In the genomic region with DNA sequence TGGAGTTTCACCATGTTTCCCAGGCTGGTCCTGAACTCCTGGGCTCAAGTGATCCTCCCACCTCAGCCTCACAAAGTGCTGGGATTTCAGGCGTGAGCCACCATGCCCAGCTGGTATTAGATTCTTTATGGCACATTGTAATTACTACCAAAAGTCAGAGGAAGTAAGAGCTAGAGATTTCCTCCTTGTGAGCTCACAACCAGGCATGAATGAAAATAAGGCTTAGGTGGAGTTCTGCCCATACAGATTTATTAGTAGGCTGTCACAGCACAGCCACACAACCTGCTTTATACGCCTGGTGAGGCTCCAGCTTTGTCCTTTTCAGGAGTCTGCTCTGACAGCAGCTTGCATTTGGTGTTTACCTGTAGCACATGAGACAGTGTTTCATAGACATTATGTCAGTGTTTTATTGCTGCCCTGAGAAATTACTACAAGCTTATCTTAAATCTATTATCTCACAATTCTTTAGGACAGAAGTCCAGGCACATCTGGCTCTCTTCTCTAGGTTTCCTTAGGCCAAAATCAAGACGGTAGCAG, we compare ENCODE assay signal across 10 cellular contexts.
A peak's percentile ranks its signal among the peaks of the same experiment; 100 is the strongest.
DNase-seq lines count a peak whose midpoint lies in the region; TF ChIP-seq lines count a peak whose summit lies in the region.
"Had no signal": no experiment of that assay in that cellular context is flagged by ENCODE, and none has a peak within 500 bp of the region (broad histone marks: within the 10 kb centered on the region; RNA-seq: fewer than 3 reads in every experiment).

No MANE protein-coding gene starts in this region.

- peaks cover 15 to 66% (median 26%) of the 10 kb centered on the region in 3 donors for H3K4me1 ChIP-seq in esophagus squamous epithelium

- DNase-seq in DMS53 (lab: John Stamatoyannopoulos, UW): peak; percentile 15
- DNase-seq in DMS53 treated with DMSO at 0.1 percent for 48 hours (lab: John Stamatoyannopoulos, UW; ENCODE audit: unreplicated experiment): no peak
- no peak for DNase-seq in SK-N-MC (ENCODE audit: low read depth, low spot score)
- no peak for DNase-seq in esophagus squamous epithelium (lab: John Stamatoyannopoulos, UW)
- DNase-seq in NCI-H446 treated with DMSO at 0.1 percent for 48 hours (lab: John Stamatoyannopoulos, UW): no peak
- DNase-seq in ecto neural progenitor cell (ENCODE audit: low spot score): no peak
- DNase-seq in activated CD8-positive, alpha-beta memory T cell treated with anti-CD3 and anti-CD28 coated beads for 24 hours: no peak
- DNase-seq: MM.1S had no signal

- TF ChIP-seq CTCF in esophagus squamous epithelium (IDR thresholded peaks at IDR 0.05): no peak

- H3K36me3 ChIP-seq in SK-N-MC (ENCODE audit: insufficient read depth, low read length) (no peaks in the 10 kb centered on the region), esophagus squamous epithelium (peaks cover 0 to 10% (median 0%) of the 10 kb centered on the region in 3 donors)

- peak overlapping the region; percentile 37 for H3K9ac ChIP-seq in SK-N-MC (ENCODE audit: insufficient read length)

- H3K27me3 ChIP-seq in esophagus squamous epithelium: no peaks in the 10 kb centered on the region

- whole genome bisulfite sequencing in esophagus squamous epithelium, 2 donors: 21 to 33% methylated on average over 3 of the region's 3 CpGs

- H3K9me3 ChIP-seq in SK-N-MC (ENCODE audit: low read depth, low read length) (no peaks in the 10 kb centered on the region), esophagus squamous epithelium (no peaks in the 10 kb centered on the region)

- intact Hi-C loops in esophagus squamous epithelium (cut with DNase I): no loop called here

- no peak for TF ChIP-seq POLR2A in esophagus squamous epithelium (IDR thresholded peaks at IDR 0.05)

- H3K27ac ChIP-seq in SK-N-MC (peak overlapping the region; percentile 70), esophagus squamous epithelium (peak overlapping the region; percentile 81 to 90 (median 83)), skin epidermis (peak overlapping the region in 20 of 21 experiments; percentile 46 to 89 (median 80))
- H3K27ac ChIP-seq: 22Rv1 had no signal

- peak overlapping the region; percentile 40 for H3K4me3 ChIP-seq in SK-N-MC
- no peak overlapping the region for H3K4me3 ChIP-seq in esophagus squamous epithelium
- no peak overlapping the region for H3K4me3 ChIP-seq in skin epidermis
